ENCODE assay signal across 11 cellular contexts in genomic region chr15:74406992-74407705, GRCh38.
DNase-seq lines count a peak whose midpoint lies in the region; ATAC-seq, FAIRE-seq and TF ChIP-seq lines count a peak whose summit lies in the region.
"Had no signal": no experiment of that assay in that cellular context is flagged by ENCODE, and none has a peak within 500 bp of the region (broad histone marks: within the 10 kb centered on the region; RNA-seq: fewer than 3 reads in every experiment).

No MANE protein-coding gene starts in this region.

- POLR2A ChIA-PET in RWPE1 (lab: Yijun Ruan, JAX; ENCODE audit: low non-redundant PET) = no interaction called here

- H3K4me3 ChIP-seq in fibroblast of mammary gland (ENCODE audit: control insufficient read depth, low read depth, low read length) = no peak overlapping the region

- TF ChIP-seq CTCF in RWPE1 (conservative IDR thresholded peaks at IDR 0.05; ENCODE audit: low read depth) (no peak), fibroblast of mammary gland (conservative IDR thresholded peaks at IDR 0.05; ENCODE audit: control insufficient read depth, insufficient read depth, low read depth, low read length) (peak; percentile 1)

- ATAC-seq in HG02840 (IDR thresholded peaks at IDR 0.05; ENCODE audit: low FRiP score, unreplicated experiment) (no peak), GM21515 (IDR thresholded peaks at IDR 0.05; ENCODE audit: unreplicated experiment) (no peak)

- FAIRE-seq in GM19239 (lab: Jason Lieb, UNC) = no peak
- FAIRE-seq: endometrium had no signal

- DNase-seq in NCI-H82 (lab: John Stamatoyannopoulos, UW) = peak; percentile 20
- DNase-seq in NCI-H82 treated with DMSO at 0.1 percent for 48 hours (lab: John Stamatoyannopoulos, UW; ENCODE audit: unreplicated experiment) = no peak
- DNase-seq in RWPE1 (ENCODE audit: low spot score) = peak; percentile 89
- DNase-seq in fibroblast of mammary gland (ENCODE audit: low read depth) = peak; percentile 94
- peak; percentile 34 for DNase-seq in stimulated activated CD8-positive, alpha-beta memory T cell treated with anti-CD3 and anti-CD28 coated beads, Interleukin-4, amount 100 ng/mL, for 48 hours
- no peak for DNase-seq in GM19239 (ENCODE audit: insufficient read length, low spot score)
- DNase-seq: CD4-positive, alpha-beta T cell; MM.1S had no signal

- peak overlapping the region; percentile 70 for H3K27ac ChIP-seq in RWPE1

- CTCF ChIA-PET in RWPE1 (lab: Yijun Ruan, JAX) = interaction anchor here (0.9 kb wide), 1 partner anchor 31 kb away, joined by 3 read pairs; no protein-coding TSS in a partner anchor

Comparison
In these comparisons a context has a peak if more than half of its experiments do, and no peak if none do; other contexts are left out.
1. DNase-seq: peak in NCI-H82 (single experiment), RWPE1 (single experiment), fibroblast of mammary gland (single experiment) and stimulated activated CD8-positive, alpha-beta memory T cell treated with anti-CD3 and anti-CD28 coated beads, Interleukin-4, amount 100 ng/mL, for 48 hours (single experiment); none in NCI-H82 treated with DMSO at 0.1 percent for 48 hours (single experiment) and GM19239 (single experiment).